8 cellular contexts compared by ENCODE assay signal in genomic region chr16:25258856-25259179, GRCh38. TPM values are rescaled to one million over a fixed set of nuclear protein-coding genes. Genes with fewer than 3 reads are reported as not detected.
DNase-seq lines count a peak whose midpoint lies in the region; ATAC-seq and TF ChIP-seq lines count a peak whose summit lies in the region.

No MANE protein-coding gene starts in this region.

- intact Hi-C loops in psoas muscle (cut with DNase I) = loop anchor here in 1 of 2 donors (10.0 kb wide), 1 partner anchor 724 kb away; the partner anchor contains the start of gene RBBP6

- no peaks in the 10 kb centered on the region for H3K27me3 Mint-ChIP-seq in T-helper 17 cell

- H3K36me3 ChIP-seq in psoas muscle (ENCODE audit: insufficient read depth in 1 of 2, low read depth in 1 of 2) = peaks cover 3 to 13% of the 10 kb centered on the region in 2 donors

- DNase-seq in T-helper 17 cell (no peak), epithelial cell of esophagus (ENCODE audit: low read depth) (no peak), psoas muscle (no peak), DMS153 treated with DMSO at 0.1 percent for 48 hours (lab: John Stamatoyannopoulos, UW; ENCODE audit: unreplicated experiment) (no peak), SHP77 treated with DMSO at 0.1 percent for 48 hours (lab: John Stamatoyannopoulos, UW) (no peak), retina (no peak)

- TF ChIP-seq CTCF in epithelial cell of esophagus (IDR thresholded peaks at IDR 0.05; ENCODE audit: insufficient read depth, low read depth, low read length, missing control alignments) (no peak), psoas muscle (IDR thresholded peaks at IDR 0.05) (no peak)

- H3K27ac ChIP-seq in psoas muscle = peak overlapping the region; percentile 100

- peak overlapping the region; percentile 97 for H3K27ac Mint-ChIP-seq in T-helper 17 cell

- 30 to 33% (median 30%) methylated on average over 4 of the region's 4 CpGs for WGBS in psoas muscle, 3 donors

- peaks cover 41% of the 10 kb centered on the region for H3K4me1 ChIP-seq in psoas muscle

- peaks cover 42% of the 10 kb centered on the region for H3K4me1 Mint-ChIP-seq in T-helper 17 cell

- no peaks in the 10 kb centered on the region for H3K9me3 ChIP-seq in T-helper 17 cell (ENCODE audit: control insufficient read depth, low read length, poor library complexity, severe bottlenecking)
- no peaks in the 10 kb centered on the region for H3K9me3 ChIP-seq in psoas muscle

- no peak for ATAC-seq in T-helper 17 cell
- no peak for ATAC-seq in psoas muscle
- no peak for ATAC-seq in HG02763 (IDR thresholded peaks at IDR 0.05; ENCODE audit: unreplicated experiment)

- H3K4me3 ChIP-seq in GM08714 (ENCODE audit: low read length) (peak overlapping the region; percentile 89), epithelial cell of esophagus (ENCODE audit: low read length) (peak overlapping the region; percentile 84), psoas muscle (peak overlapping the region; percentile 96)

- H3K4me3 Mint-ChIP-seq in T-helper 17 cell = peak overlapping the region; percentile 95

- no peaks in the 10 kb centered on the region for H3K36me3 Mint-ChIP-seq in T-helper 17 cell (ENCODE audit: low read depth)

- no peaks in the 10 kb centered on the region for H3K27me3 ChIP-seq in psoas muscle (ENCODE audit: insufficient read depth in 3 of 3, low read length in 2 of 3)

RNA-seq across cellular contexts. Expression of gene ZKSCAN2, which starts 1.2 kb away (rescaled TPM):
- 1 to 10 TPM; 3.8 to 5.3 TPM for total RNA-seq in T-helper 17 cell
- 1 to 10 TPM; 5.2 to 6.8 (median 6.3) TPM for total RNA-seq in psoas muscle
- 1 to 10 TPM; 1.4 to 4.0 (median 1.5) TPM for polyA plus RNA-seq in psoas muscle

RNA-seq across cellular contexts. Expression of gene AQP8, which starts 42.1 kb away (rescaled TPM):
- under 1 TPM in 1 of 2 donors, not detected in 1; 0.52 TPM for total RNA-seq in T-helper 17 cell
- under 1 TPM in 1 of 4 donors, not detected in 3; 0.58 TPM for total RNA-seq in psoas muscle
- polyA plus RNA-seq in psoas muscle = under 1 TPM in 1 of 3 donors, not detected in 2; 0.09 TPM
